In genomic region chr1:169712309-169712631, GRCh38 we compare ENCODE assay signal across 9 cellular contexts. TPM values are rescaled to one million over a fixed set of nuclear protein-coding genes. Genes with fewer than 3 reads are reported as not detected.
DNase-seq lines count a peak whose midpoint lies in the region; ATAC-seq and TF ChIP-seq lines count a peak whose summit lies in the region.
"Had no signal": no experiment of that assay in that cellular context is flagged by ENCODE, and none has a peak within 500 bp of the region (broad histone marks: within the 10 kb centered on the region; RNA-seq: fewer than 3 reads in every experiment).

No MANE protein-coding gene starts in this region.

- H3K9me3 Mint-ChIP-seq in naive B cell = peaks cover 0 to 28% (median 17%) of the 10 kb centered on the region in 7 donors
- peaks cover 14% of the 10 kb centered on the region for H3K9me3 Mint-ChIP-seq in activated T-helper 2 cell treated with anti-CD3 and anti-CD28 coated beads, Interferon-gamma antibody, Interleukin-2, Interleukin-4, amounts not matched to agents 10 μg/mL and 5 μg/mL and 100 μg/mL, durations not matched to agents 14 hours and 24 hours and 36 hours

- peaks cover 6% of the 10 kb centered on the region for H3K27me3 Mint-ChIP-seq in T-helper 17 cell
- peaks cover 0 to 13% (median 11%) of the 10 kb centered on the region in 3 donors for H3K27me3 Mint-ChIP-seq in naive B cell
- peaks cover 23% of the 10 kb centered on the region for H3K27me3 Mint-ChIP-seq in activated T-helper 2 cell treated with anti-CD3 and anti-CD28 coated beads, Interferon-gamma antibody, Interleukin-2, Interleukin-4, amounts not matched to agents 10 μg/mL and 5 μg/mL and 100 μg/mL, durations not matched to agents 14 hours and 24 hours and 36 hours (ENCODE audit: low read depth)

- H3K4me3 ChIP-seq in DND-41 (ENCODE audit: low read depth in 1 of 2, low read length in 2 of 2) (peak overlapping the region in 1 of 2 experiments; percentile 61; a peak in 1 of 4 replicates), MG63 (no peak overlapping the region)

- peak overlapping the region; percentile 71 for H3K4me2 ChIP-seq in DND-41 (ENCODE audit: insufficient read depth, low read length)

- peak overlapping the region; percentile 74 for H2AFZ ChIP-seq in DND-41 (ENCODE audit: low read depth, low read length)

- ATAC-seq in DND-41 (ENCODE audit: insufficient read depth, low read depth) (no peak), T-helper 17 cell (no peak), naive B cell (ENCODE audit: low read depth in 2 of 2) (no peak)

- no peak for DNase-seq in DND-41
- DNase-seq in T-helper 17 cell = no peak
- DNase-seq in naive B cell = no peak
- no peak for DNase-seq in activated T-helper 2 cell treated with anti-CD3 and anti-CD28 coated beads, Interferon-gamma antibody, Interleukin-2, Interleukin-4, amounts not matched to agents 10 μg/mL and 5 μg/mL and 100 μg/mL, durations not matched to agents 14 hours and 24 hours and 36 hours (ENCODE audit: low spot score)
- no peak for DNase-seq in A172 (ENCODE audit: low spot score)
- DNase-seq in MG63 = no peak

- H3K4me1 ChIP-seq in DND-41 (ENCODE audit: insufficient read depth, low read length) = peaks cover 69% of the 10 kb centered on the region

- H3K36me3 Mint-ChIP-seq in T-helper 17 cell (ENCODE audit: low read depth) (peaks cover 15% of the 10 kb centered on the region), naive B cell (peaks cover 19 to 20% of the 10 kb centered on the region in 2 donors)
- peaks cover 14% of the 10 kb centered on the region for H3K36me3 Mint-ChIP-seq in activated T-helper 2 cell treated with anti-CD3 and anti-CD28 coated beads, Interferon-gamma antibody, Interleukin-2, Interleukin-4, amounts not matched to agents 10 μg/mL and 5 μg/mL and 100 μg/mL, durations not matched to agents 14 hours and 24 hours and 36 hours (ENCODE audit: low read depth)

- H3K27ac ChIP-seq in C4-2B (no peak overlapping the region), DND-41 (ENCODE audit: low read length) (peak overlapping the region; percentile 80)

- intact Hi-C loops in activated T-helper 2 cell treated with anti-CD3 and anti-CD28 coated beads, Interferon-gamma antibody, Interleukin-2, Interleukin-4, amounts not matched to agents 10 μg/mL and 5 μg/mL and 100 μg/mL, durations not matched to agents 14 hours and 24 hours and 36 hours (cut with micrococcal nuclease) = loop anchor here (1.0 to 5.0 kb wide), 4 partner anchors 85 to 245 kb away; a partner anchor contains a TSS

- no peaks in the 10 kb centered on the region for H3K27me3 ChIP-seq in DND-41 (ENCODE audit: insufficient read depth, low read length, poor library complexity)
- peaks cover 24% of the 10 kb centered on the region for H3K27me3 ChIP-seq in MG63

- H3K4me3 Mint-ChIP-seq in T-helper 17 cell = peak overlapping the region; percentile 98
- H3K4me3 Mint-ChIP-seq in naive B cell = peak overlapping the region in 7 of 8 donors; percentile 78 to 99 (median 97)
- no peak overlapping the region for H3K4me3 Mint-ChIP-seq in activated T-helper 2 cell treated with anti-CD3 and anti-CD28 coated beads, Interferon-gamma antibody, Interleukin-2, Interleukin-4, amounts not matched to agents 10 μg/mL and 5 μg/mL and 100 μg/mL, durations not matched to agents 14 hours and 24 hours and 36 hours (ENCODE audit: low read depth)

- H3K36me3 ChIP-seq in DND-41 (ENCODE audit: insufficient read depth, low read length) (peaks cover 24% of the 10 kb centered on the region), MG63 (no peaks in the 10 kb centered on the region)

- TF ChIP-seq CTCF in C4-2B (conservative IDR thresholded peaks at IDR 0.05) (peak; percentile 58), DND-41 (IDR thresholded peaks at IDR 0.05; ENCODE audit: borderline replicate concordance, extremely low read depth, low read length, poor library complexity, severe bottlenecking) (no peak)

- no peak overlapping the region for H3K27ac Mint-ChIP-seq in T-helper 17 cell
- no peak overlapping the region for H3K27ac Mint-ChIP-seq in naive B cell
- no peak overlapping the region for H3K27ac Mint-ChIP-seq in activated T-helper 2 cell treated with anti-CD3 and anti-CD28 coated beads, Interferon-gamma antibody, Interleukin-2, Interleukin-4, amounts not matched to agents 10 μg/mL and 5 μg/mL and 100 μg/mL, durations not matched to agents 14 hours and 24 hours and 36 hours

- H3K79me2 ChIP-seq in DND-41 (ENCODE audit: insufficient read depth, low read length) = peaks cover 42% of the 10 kb centered on the region

- H4K20me1 ChIP-seq in DND-41 (ENCODE audit: insufficient read depth, low read length) = no peaks in the 10 kb centered on the region

- peak overlapping the region; percentile 59 for H3K9ac ChIP-seq in DND-41 (ENCODE audit: low read depth, low read length)

- H3K4me1 Mint-ChIP-seq in T-helper 17 cell (peaks cover 26% of the 10 kb centered on the region), naive B cell (peaks cover 19 to 27% (median 25%) of the 10 kb centered on the region in 3 donors)
- H3K4me1 Mint-ChIP-seq in activated T-helper 2 cell treated with anti-CD3 and anti-CD28 coated beads, Interferon-gamma antibody, Interleukin-2, Interleukin-4, amounts not matched to agents 10 μg/mL and 5 μg/mL and 100 μg/mL, durations not matched to agents 14 hours and 24 hours and 36 hours (ENCODE audit: low read depth) = peaks cover 25% of the 10 kb centered on the region

- H3K9me3 ChIP-seq in DND-41 (ENCODE audit: insufficient read depth, low read length, severe bottlenecking) = peaks cover 3% of the 10 kb centered on the region
- H3K9me3 ChIP-seq in T-helper 17 cell (ENCODE audit: control insufficient read depth, low read length, poor library complexity, severe bottlenecking) = peaks cover 3% of the 10 kb centered on the region
- 0 out of 2 replicates have a peak, but pooled peaks cover 7% of the 10 kb centered on the region for H3K9me3 ChIP-seq in MG63

RNA-seq across cellular contexts. Expression of gene SELL, which starts 0.8 kb away (rescaled TPM):
- total RNA-seq in T-helper 17 cell = 100 to 1,000 TPM; 205 to 276 TPM
- polyA plus RNA-seq in naive B cell (ENCODE audit: low read depth in 6 of 6) = 1,000 to 10,000 TPM; 1,749 to 3,838 (median 2,128) TPM
- 63.0 and 64.9 TPM in 2 replicates for total RNA-seq in activated T-helper 2 cell treated with anti-CD3 and anti-CD28 coated beads, Interferon-gamma antibody, Interleukin-2, Interleukin-4, amounts not matched to agents 10 μg/mL and 5 μg/mL and 100 μg/mL, durations not matched to agents 14 hours and 24 hours and 36 hours
- not detected in 2 replicates for total RNA-seq in A172 (2014; rRNA removed; shearing (Covaris generic))
- total RNA-seq in MG63 (2014; rRNA removed; shearing (Covaris generic); ENCODE audit: low replicate concordance) = 0.10 and 1.5 TPM in 2 replicates
- total RNA-seq: HT-29 had no signal

RNA-seq across cellular contexts. Expression of gene SELE, which starts 21.6 kb away (rescaled TPM):
- not detected for total RNA-seq in T-helper 17 cell
- under 1 TPM in 1 of 6 donors, not detected in 5; 0.09 TPM for polyA plus RNA-seq in naive B cell (ENCODE audit: low read depth in 6 of 6)
- not detected in 2 replicates for total RNA-seq in activated T-helper 2 cell treated with anti-CD3 and anti-CD28 coated beads, Interferon-gamma antibody, Interleukin-2, Interleukin-4, amounts not matched to agents 10 μg/mL and 5 μg/mL and 100 μg/mL, durations not matched to agents 14 hours and 24 hours and 36 hours
- not detected in 2 replicates for total RNA-seq in A172 (2014; rRNA removed; shearing (Covaris generic))
- not detected in 2 replicates for total RNA-seq in MG63 (2014; rRNA removed; shearing (Covaris generic); ENCODE audit: low replicate concordance)
- total RNA-seq: HT-29, mononuclear cell had no signal

Comparison
In these comparisons a context has a peak if more than half of its experiments do, and no peak if none do; other contexts are left out.
1. RNA of gene SELL, which starts 0.8 kb away (total RNA-seq): 205 to 276 TPM in T-helper 17 cell and 63.0 to 64.9 TPM in activated T-helper 2 cell treated with anti-CD3 and anti-CD28 coated beads, Interferon-gamma antibody, Interleukin-2, Interleukin-4, amounts not matched to agents 10 μg/mL and 5 μg/mL and 100 μg/mL, durations not matched to agents 14 hours and 24 hours and 36 hours; 0.10 to 1.5 TPM in MG63 and not detected in A172; every median in the first group is over 10 times any median in the second.